In the genomic region with DNA sequence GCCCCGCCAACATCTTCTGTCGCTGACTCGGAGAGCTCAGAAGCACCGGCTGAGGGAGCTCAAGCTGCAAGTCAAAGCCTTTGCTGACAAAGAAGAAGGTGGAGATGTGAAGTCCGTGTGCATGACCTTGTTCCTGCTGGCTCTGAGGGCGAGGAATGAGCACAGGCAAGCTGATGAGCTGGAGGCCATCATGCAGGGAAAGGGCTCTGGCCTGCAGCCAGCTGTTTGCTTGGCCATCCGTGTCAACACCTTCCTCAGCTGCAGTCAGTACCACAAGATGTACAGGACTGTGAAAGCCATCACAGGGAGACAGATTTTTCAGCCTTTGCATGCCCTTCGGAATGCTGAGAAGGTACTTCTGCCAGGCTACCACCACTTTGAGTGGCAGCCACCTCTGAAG, we compare ENCODE assay signal across 29 cellular contexts. TPM values are rescaled to one million over a fixed set of nuclear protein-coding genes. Genes with fewer than 3 reads are reported as not detected.
"Had no signal": no experiment of that assay in that cellular context is flagged by ENCODE, and none has a peak within 500 bp of the region (broad histone marks: within the 10 kb centered on the region; RNA-seq: fewer than 3 reads in every experiment).

No MANE protein-coding gene starts in this region.

- ATAC-seq: activated CD4-positive, alpha-beta T cell treated with anti-CD3 and anti-CD28 coated beads for 36 hours; activated CD8-positive, alpha-beta memory T cell treated with anti-CD3 and anti-CD28 coated beads, Interleukin-2, amount 10 ng/mL, durations not matched to agents 7 days and 5 days; activated CD8-positive, alpha-beta T cell treated with anti-CD3 and anti-CD28 coated beads, Interleukin-2, amount 10 ng/mL, durations not matched to agents 7 days and 5 days; activated naive CD8-positive, alpha-beta T cell treated with anti-CD3 and anti-CD28 coated beads, Interleukin-2, amount 50 U/mL, for 24 hours; left cardiac atrium; stimulated activated memory B cell treated with anti-CD40 and anti-IgM and Interleukin-4, amounts not matched to agents 10 μg/mL and 1 μg/mL and 100 μg/mL, for 72 hours had no signal

- DNase-seq: activated CD4-positive, alpha-beta T cell treated with anti-CD3 and anti-CD28 coated beads for 36 hours; activated CD4-positive, CD25-positive, alpha-beta regulatory T cell; activated CD8-positive, alpha-beta memory T cell treated with anti-CD3 and anti-CD28 coated beads, Interleukin-2, amount 10 ng/mL, durations not matched to agents 7 days and 5 days; activated CD8-positive, alpha-beta T cell treated with anti-CD3 and anti-CD28 coated beads, Interleukin-2, amount 10 ng/mL, durations not matched to agents 7 days and 5 days; activated naive CD8-positive, alpha-beta T cell treated with anti-CD3 and anti-CD28 coated beads, Interleukin-2, amount 50 U/mL, for 24 hours; activated T-cell treated with anti-CD3 and anti-CD28 coated beads, Interleukin-2, amount 50 U/mL, for 48 hours; dermis blood vessel endothelial cell; effector CD4-positive, alpha-beta T cell; esophagus squamous epithelium; foreskin melanocyte; left cardiac atrium; naive B cell; nephron progenitor cell; ovary; sigmoid colon; small intestine; stimulated activated CD4-positive, alpha-beta T cell treated with anti-CD3 and anti-CD28 coated beads, Interleukin-1b, Interleukin-23, amount 100 ng/mL, for 48 hours; stimulated activated CD4-positive, alpha-beta T cell treated with anti-CD3 and anti-CD28 coated beads, Interleukin-4, amount 100 ng/mL, for 4 hours; stimulated activated CD8-positive, alpha-beta memory T cell treated with anti-CD3 and anti-CD28 coated beads, Interleukin-4, amount 100 ng/mL, for 48 hours; stomach; T-helper 1 cell; transverse colon had no signal

RNA-seq across cellular contexts. Expression of a gene that starts 23.6 kb away (rescaled TPM):
- total RNA-seq: activated CD4-positive, alpha-beta T cell treated with anti-CD3 and anti-CD28 coated beads for 36 hours; activated CD8-positive, alpha-beta memory T cell treated with anti-CD3 and anti-CD28 coated beads, Interleukin-2, amount 10 ng/mL, durations not matched to agents 7 days and 5 days; activated CD8-positive, alpha-beta T cell treated with anti-CD3 and anti-CD28 coated beads, Interleukin-2, amount 10 ng/mL, durations not matched to agents 7 days and 5 days; activated T-helper 2 cell treated with anti-CD3 and anti-CD28 coated beads, Interferon-gamma antibody, Interleukin-2, Interleukin-4, amounts not matched to agents 10 μg/mL and 5 μg/mL and 100 μg/mL, durations not matched to agents 14 hours and 24 hours and 36 hours; bronchial epithelial cell; dermis blood vessel endothelial cell; esophagus squamous epithelium; glomerular endothelial cell; left cardiac atrium; mesothelial cell of epicardium; ovary; prostate gland; sigmoid colon; suprapubic skin; transverse colon had no signal
